In genomic region chr13:30648522-30649012, GRCh38 we compare ENCODE assay signal across 23 cellular contexts. TPM values are rescaled to one million over a fixed set of nuclear protein-coding genes. Genes with fewer than 3 reads are reported as not detected.
DNase-seq lines count a peak whose midpoint lies in the region; ATAC-seq, FAIRE-seq and TF ChIP-seq lines count a peak whose summit lies in the region.
"Had no signal": no experiment of that assay in that cellular context is flagged by ENCODE, and none has a peak within 500 bp of the region (broad histone marks: within the 10 kb centered on the region; RNA-seq: fewer than 3 reads in every experiment).

No MANE protein-coding gene starts in this region.

- H3K9me3 ChIP-seq in CD4-positive, alpha-beta T cell (ENCODE audit: control insufficient read depth, low read length): no peaks in the 10 kb centered on the region
- H3K9me3 ChIP-seq: MG63 had no signal

- no peak for TF ChIP-seq POLR2A in GM12892 (IDR thresholded peaks at IDR 0.05; ENCODE audit: low read depth, low read length)
- TF ChIP-seq POLR2A in H54 (IDR thresholded peaks at IDR 0.05; ENCODE audit: low read depth, low read length): no peak

- H3K27me3 Mint-ChIP-seq in CD4-positive, alpha-beta T cell: no peaks in the 10 kb centered on the region
- no peaks in the 10 kb centered on the region for H3K27me3 Mint-ChIP-seq in activated T-helper 17 cell treated with anti-CD3 and anti-CD28 coated beads, Interleukin-2, amount 50 U/mL, for 72 hours
- no peaks in the 10 kb centered on the region for H3K27me3 Mint-ChIP-seq in nephron progenitor cell (ENCODE audit: low read depth, poor library complexity)

- FAIRE-seq in GM12892 (lab: Jason Lieb, UNC) (peak; percentile 5), H54 (lab: Jason Lieb, UNC) (no peak)
- FAIRE-seq: H1 had no signal

- DNase-seq in CD4-positive, alpha-beta T cell: no peak
- DNase-seq in GM12892 (ENCODE audit: insufficient read length): no peak
- DNase-seq in nephron progenitor cell: no peak
- no peak for DNase-seq in H54 (ENCODE audit: insufficient read length, low spot score)
- DNase-seq in RKO (ENCODE audit: low spot score): no peak
- DNase-seq: activated CD8-positive, alpha-beta T cell treated with anti-CD3 and anti-CD28 coated beads, Interleukin-2, amount 10 ng/mL, durations not matched to agents 7 days and 5 days; activated naive CD4-positive, alpha-beta T cell treated with Interleukin-2 at 50 U/mL for 16 hours; aorta; caudate nucleus; COR-L47; DMS79 treated with DMSO at 0.1 percent for 48 hours; head of caudate nucleus; IMR-90; MG63; NCI-H1417 treated with DMSO at 0.1 percent for 48 hours; NCI-H2107; NCI-H510A treated with DMSO at 0.1 percent for 48 hours; posterior cingulate gyrus had no signal

- no peaks in the 10 kb centered on the region for H3K27me3 ChIP-seq in CD4-positive, alpha-beta T cell (ENCODE audit: control insufficient read depth, insufficient read depth, low read length)
- H3K27me3 ChIP-seq: MG63 had no signal

- intact Hi-C loops in CD4-positive, alpha-beta T cell (cut with DNase I, micrococcal nuclease): no loop called here

- no peak overlapping the region for H3K27ac ChIP-seq in CD4-positive, alpha-beta T cell (ENCODE audit: low read depth, low read length)
- H3K27ac ChIP-seq: HL-60 had no signal

- H3K36me3 Mint-ChIP-seq in CD4-positive, alpha-beta T cell (ENCODE audit: low read depth): peaks cover 94% of the 10 kb centered on the region
- peaks cover 100% of the 10 kb centered on the region for H3K36me3 Mint-ChIP-seq in activated T-helper 17 cell treated with anti-CD3 and anti-CD28 coated beads, Interleukin-2, amount 50 U/mL, for 72 hours (ENCODE audit: low read depth)
- H3K36me3 Mint-ChIP-seq in nephron progenitor cell (ENCODE audit: low read depth): peaks cover 62% of the 10 kb centered on the region

- H3K9me3 Mint-ChIP-seq in CD4-positive, alpha-beta T cell: no peaks in the 10 kb centered on the region
- no peaks in the 10 kb centered on the region for H3K9me3 Mint-ChIP-seq in activated T-helper 17 cell treated with anti-CD3 and anti-CD28 coated beads, Interleukin-2, amount 50 U/mL, for 72 hours
- no peaks in the 10 kb centered on the region for H3K9me3 Mint-ChIP-seq in nephron progenitor cell

- H3K4me3 Mint-ChIP-seq in CD4-positive, alpha-beta T cell: no peak overlapping the region
- H3K4me3 Mint-ChIP-seq in activated T-helper 17 cell treated with anti-CD3 and anti-CD28 coated beads, Interleukin-2, amount 50 U/mL, for 72 hours: no peak overlapping the region
- no peak overlapping the region for H3K4me3 Mint-ChIP-seq in nephron progenitor cell
- H3K4me3 Mint-ChIP-seq: activated CD8-positive, alpha-beta T cell treated with anti-CD3 and anti-CD28 coated beads, Interleukin-2, amount 10 ng/mL, durations not matched to agents 7 days and 5 days had no signal

- ATAC-seq in CD4-positive, alpha-beta T cell (ENCODE audit: poor library complexity): no peak
- no peak for ATAC-seq in activated T-helper 17 cell treated with anti-CD3 and anti-CD28 coated beads, Interleukin-2, amount 50 U/mL, for 72 hours (replicated peaks)
- no peak for ATAC-seq in GM21825 (IDR thresholded peaks at IDR 0.05; ENCODE audit: unreplicated experiment)
- ATAC-seq: activated CD4-positive, CD25-positive, alpha-beta regulatory T cell treated with anti-CD3 and anti-CD28 coated beads, Interleukin-2, amount 50 U/mL, for 24 hours; activated CD8-positive, alpha-beta T cell treated with anti-CD3 and anti-CD28 coated beads, Interleukin-2, amount 10 ng/mL, durations not matched to agents 7 days and 5 days had no signal

- no peak for TF ChIP-seq CTCF in CD4-positive, alpha-beta T cell (IDR thresholded peaks at IDR 0.05)
- no peak for TF ChIP-seq CTCF in nephron progenitor cell (IDR thresholded peaks at IDR 0.05)

- H3K27ac Mint-ChIP-seq in CD4-positive, alpha-beta T cell: peak overlapping the region; percentile 6
- H3K27ac Mint-ChIP-seq in activated T-helper 17 cell treated with anti-CD3 and anti-CD28 coated beads, Interleukin-2, amount 50 U/mL, for 72 hours: peak overlapping the region; percentile 12
- H3K27ac Mint-ChIP-seq in nephron progenitor cell: peak overlapping the region; percentile 70
- H3K27ac Mint-ChIP-seq: activated CD8-positive, alpha-beta T cell treated with anti-CD3 and anti-CD28 coated beads, Interleukin-2, amount 10 ng/mL, durations not matched to agents 7 days and 5 days had no signal

- CTCF ChIA-PET in CD4-positive, alpha-beta T cell (lab: Charles Lee): no interaction called here

- H3K4me1 Mint-ChIP-seq in CD4-positive, alpha-beta T cell (ENCODE audit: low read depth): peaks cover 44% of the 10 kb centered on the region
- H3K4me1 Mint-ChIP-seq in activated T-helper 17 cell treated with anti-CD3 and anti-CD28 coated beads, Interleukin-2, amount 50 U/mL, for 72 hours: peaks cover 22% of the 10 kb centered on the region
- H3K4me1 Mint-ChIP-seq in nephron progenitor cell: peaks cover 17% of the 10 kb centered on the region

- POLR2A ChIA-PET in CD4-positive, alpha-beta T cell (lab: Charles Lee): no interaction called here

RNA-seq across cellular contexts. Expression of gene USPL1, which starts 30.8 kb away (rescaled TPM):
- 10 to 100 TPM; 41.2 to 42.0 TPM for total RNA-seq in CD4-positive, alpha-beta T cell
- polyA plus RNA-seq in GM12892 (2012; ENCODE audit: missing spikeins): 9.3 TPM
- 10 to 100 TPM; 17.3 to 18.6 TPM for total RNA-seq in activated T-helper 17 cell treated with anti-CD3 and anti-CD28 coated beads, Interleukin-2, amount 50 U/mL, for 72 hours

Comparison
In these comparisons a context has a peak if more than half of its experiments do, and no peak if none do; other contexts are left out.
1. H3K27ac Mint-ChIP-seq: peak in every context shown above with its lines; median percentile 70 in nephron progenitor cell; 12 in activated T-helper 17 cell treated with anti-CD3 and anti-CD28 coated beads, Interleukin-2, amount 50 U/mL, for 72 hours; 6 in CD4-positive, alpha-beta T cell.